In the genomic region with DNA sequence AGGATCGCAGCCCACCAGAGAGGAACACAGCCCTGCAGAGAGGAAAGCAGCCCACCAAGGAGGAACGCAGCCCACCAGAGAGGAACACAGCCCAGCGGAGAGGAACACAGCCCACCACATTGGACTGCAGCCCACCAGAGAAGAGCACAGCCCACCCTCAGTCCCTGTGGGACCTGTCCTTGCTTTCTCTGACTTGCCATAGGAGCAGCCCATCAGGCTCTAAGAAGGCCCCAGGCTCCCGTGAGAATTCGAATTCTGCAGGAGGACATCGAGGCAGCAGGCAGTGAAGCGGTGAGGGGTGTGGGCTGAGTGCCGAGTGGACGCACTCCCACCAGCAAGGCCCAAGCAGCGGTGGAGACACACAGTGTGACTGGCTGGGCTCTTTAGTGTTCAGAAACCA, we compare ENCODE assay signal across 1 cellular context.
TF ChIP-seq lines count a peak whose summit lies in the region.

No MANE protein-coding gene starts in this region.

TF ChIP-seq in H1, 55 proteins besides CTCF, POLR2A, EP300 and RAD21 (continued from another document):
- TF ChIP-seq, protein P1, sequence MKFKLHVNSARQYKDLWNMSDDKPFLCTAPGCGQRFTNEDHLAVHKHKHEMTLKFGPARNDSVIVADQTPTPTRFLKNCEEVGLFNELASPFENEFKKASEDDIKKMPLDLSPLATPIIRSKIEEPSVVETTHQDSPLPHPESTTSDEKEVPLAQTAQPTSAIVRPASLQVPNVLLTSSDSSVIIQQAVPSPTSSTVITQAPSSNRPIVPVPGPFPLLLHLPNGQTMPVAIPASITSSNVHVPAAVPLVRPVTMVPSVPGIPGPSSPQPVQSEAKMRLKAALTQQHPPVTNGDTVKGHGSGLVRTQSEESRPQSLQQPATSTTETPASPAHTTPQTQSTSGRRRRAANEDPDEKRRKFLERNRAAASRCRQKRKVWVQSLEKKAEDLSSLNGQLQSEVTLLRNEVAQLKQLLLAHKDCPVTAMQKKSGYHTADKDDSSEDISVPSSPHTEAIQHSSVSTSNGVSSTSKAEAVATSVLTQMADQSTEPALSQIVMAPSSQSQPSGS (IDR thresholded peaks at IDR 0.05; ENCODE audit: low read length) = no peak
- TF ChIP-seq FOSL1 (IDR thresholded peaks at IDR 0.05; ENCODE audit: insufficient read depth, low read depth, low read length) (no peak), KDM1A (IDR thresholded peaks at IDR 0.05; ENCODE audit: borderline replicate concordance, low read length) (no peak), PHF8 (conservative IDR thresholded peaks at IDR 0.05; ENCODE audit: low read depth, low read length) (no peak), SIRT6 (IDR thresholded peaks at IDR 0.05; ENCODE audit: low read length) (no peak), TEAD4 (IDR thresholded peaks at IDR 0.05; ENCODE audit: low read depth, low read length) (no peak), TAF1 (IDR thresholded peaks at IDR 0.05; ENCODE audit: low read depth, low read length) (no peak), TCF12 (IDR thresholded peaks at IDR 0.05; ENCODE audit: low read depth, low read length) (no peak), POLR2AphosphoS5 (IDR thresholded peaks at IDR 0.05; ENCODE audit: low read depth, low read length) (no peak), RFX5 (IDR thresholded peaks at IDR 0.05; ENCODE audit: borderline replicate concordance, low read depth, low read length) (no peak), POU5F1 (IDR thresholded peaks at IDR 0.05; ENCODE audit: low read depth, low read length) (no peak), JUN (IDR thresholded peaks at IDR 0.05; ENCODE audit: low read depth, low read length) (no peak)
- TF ChIP-seq, protein P2, sequence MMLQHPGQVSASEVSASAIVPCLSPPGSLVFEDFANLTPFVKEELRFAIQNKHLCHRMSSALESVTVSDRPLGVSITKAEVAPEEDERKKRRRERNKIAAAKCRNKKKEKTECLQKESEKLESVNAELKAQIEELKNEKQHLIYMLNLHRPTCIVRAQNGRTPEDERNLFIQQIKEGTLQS (IDR thresholded peaks at IDR 0.05; ENCODE audit: insufficient read depth, low read depth, low read length) = no peak
- TF ChIP-seq, protein P3, sequence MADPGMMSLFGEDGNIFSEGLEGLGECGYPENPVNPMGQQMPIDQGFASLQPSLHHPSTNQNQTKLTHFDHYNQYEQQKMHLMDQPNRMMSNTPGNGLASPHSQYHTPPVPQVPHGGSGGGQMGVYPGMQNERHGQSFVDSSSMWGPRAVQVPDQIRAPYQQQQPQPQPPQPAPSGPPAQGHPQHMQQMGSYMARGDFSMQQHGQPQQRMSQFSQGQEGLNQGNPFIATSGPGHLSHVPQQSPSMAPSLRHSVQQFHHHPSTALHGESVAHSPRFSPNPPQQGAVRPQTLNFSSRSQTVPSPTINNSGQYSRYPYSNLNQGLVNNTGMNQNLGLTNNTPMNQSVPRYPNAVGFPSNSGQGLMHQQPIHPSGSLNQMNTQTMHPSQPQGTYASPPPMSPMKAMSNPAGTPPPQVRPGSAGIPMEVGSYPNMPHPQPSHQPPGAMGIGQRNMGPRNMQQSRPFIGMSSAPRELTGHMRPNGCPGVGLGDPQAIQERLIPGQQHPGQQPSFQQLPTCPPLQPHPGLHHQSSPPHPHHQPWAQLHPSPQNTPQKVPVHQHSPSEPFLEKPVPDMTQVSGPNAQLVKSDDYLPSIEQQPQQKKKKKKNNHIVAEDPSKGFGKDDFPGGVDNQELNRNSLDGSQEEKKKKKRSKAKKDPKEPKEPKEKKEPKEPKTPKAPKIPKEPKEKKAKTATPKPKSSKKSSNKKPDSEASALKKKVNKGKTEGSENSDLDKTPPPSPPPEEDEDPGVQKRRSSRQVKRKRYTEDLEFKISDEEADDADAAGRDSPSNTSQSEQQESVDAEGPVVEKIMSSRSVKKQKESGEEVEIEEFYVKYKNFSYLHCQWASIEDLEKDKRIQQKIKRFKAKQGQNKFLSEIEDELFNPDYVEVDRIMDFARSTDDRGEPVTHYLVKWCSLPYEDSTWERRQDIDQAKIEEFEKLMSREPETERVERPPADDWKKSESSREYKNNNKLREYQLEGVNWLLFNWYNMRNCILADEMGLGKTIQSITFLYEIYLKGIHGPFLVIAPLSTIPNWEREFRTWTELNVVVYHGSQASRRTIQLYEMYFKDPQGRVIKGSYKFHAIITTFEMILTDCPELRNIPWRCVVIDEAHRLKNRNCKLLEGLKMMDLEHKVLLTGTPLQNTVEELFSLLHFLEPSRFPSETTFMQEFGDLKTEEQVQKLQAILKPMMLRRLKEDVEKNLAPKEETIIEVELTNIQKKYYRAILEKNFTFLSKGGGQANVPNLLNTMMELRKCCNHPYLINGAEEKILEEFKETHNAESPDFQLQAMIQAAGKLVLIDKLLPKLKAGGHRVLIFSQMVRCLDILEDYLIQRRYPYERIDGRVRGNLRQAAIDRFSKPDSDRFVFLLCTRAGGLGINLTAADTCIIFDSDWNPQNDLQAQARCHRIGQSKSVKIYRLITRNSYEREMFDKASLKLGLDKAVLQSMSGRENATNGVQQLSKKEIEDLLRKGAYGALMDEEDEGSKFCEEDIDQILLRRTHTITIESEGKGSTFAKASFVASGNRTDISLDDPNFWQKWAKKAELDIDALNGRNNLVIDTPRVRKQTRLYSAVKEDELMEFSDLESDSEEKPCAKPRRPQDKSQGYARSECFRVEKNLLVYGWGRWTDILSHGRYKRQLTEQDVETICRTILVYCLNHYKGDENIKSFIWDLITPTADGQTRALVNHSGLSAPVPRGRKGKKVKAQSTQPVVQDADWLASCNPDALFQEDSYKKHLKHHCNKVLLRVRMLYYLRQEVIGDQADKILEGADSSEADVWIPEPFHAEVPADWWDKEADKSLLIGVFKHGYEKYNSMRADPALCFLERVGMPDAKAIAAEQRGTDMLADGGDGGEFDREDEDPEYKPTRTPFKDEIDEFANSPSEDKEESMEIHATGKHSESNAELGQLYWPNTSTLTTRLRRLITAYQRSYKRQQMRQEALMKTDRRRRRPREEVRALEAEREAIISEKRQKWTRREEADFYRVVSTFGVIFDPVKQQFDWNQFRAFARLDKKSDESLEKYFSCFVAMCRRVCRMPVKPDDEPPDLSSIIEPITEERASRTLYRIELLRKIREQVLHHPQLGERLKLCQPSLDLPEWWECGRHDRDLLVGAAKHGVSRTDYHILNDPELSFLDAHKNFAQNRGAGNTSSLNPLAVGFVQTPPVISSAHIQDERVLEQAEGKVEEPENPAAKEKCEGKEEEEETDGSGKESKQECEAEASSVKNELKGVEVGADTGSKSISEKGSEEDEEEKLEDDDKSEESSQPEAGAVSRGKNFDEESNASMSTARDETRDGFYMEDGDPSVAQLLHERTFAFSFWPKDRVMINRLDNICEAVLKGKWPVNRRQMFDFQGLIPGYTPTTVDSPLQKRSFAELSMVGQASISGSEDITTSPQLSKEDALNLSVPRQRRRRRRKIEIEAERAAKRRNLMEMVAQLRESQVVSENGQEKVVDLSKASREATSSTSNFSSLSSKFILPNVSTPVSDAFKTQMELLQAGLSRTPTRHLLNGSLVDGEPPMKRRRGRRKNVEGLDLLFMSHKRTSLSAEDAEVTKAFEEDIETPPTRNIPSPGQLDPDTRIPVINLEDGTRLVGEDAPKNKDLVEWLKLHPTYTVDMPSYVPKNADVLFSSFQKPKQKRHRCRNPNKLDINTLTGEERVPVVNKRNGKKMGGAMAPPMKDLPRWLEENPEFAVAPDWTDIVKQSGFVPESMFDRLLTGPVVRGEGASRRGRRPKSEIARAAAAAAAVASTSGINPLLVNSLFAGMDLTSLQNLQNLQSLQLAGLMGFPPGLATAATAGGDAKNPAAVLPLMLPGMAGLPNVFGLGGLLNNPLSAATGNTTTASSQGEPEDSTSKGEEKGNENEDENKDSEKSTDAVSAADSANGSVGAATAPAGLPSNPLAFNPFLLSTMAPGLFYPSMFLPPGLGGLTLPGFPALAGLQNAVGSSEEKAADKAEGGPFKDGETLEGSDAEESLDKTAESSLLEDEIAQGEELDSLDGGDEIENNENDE (IDR thresholded peaks at IDR 0.05; ENCODE audit: insufficient replicate concordance, low read length) = no peak
TF ChIP-seq in H1: peak in this region for 0.
